14 cellular contexts compared by ENCODE assay signal in the genomic region with DNA sequence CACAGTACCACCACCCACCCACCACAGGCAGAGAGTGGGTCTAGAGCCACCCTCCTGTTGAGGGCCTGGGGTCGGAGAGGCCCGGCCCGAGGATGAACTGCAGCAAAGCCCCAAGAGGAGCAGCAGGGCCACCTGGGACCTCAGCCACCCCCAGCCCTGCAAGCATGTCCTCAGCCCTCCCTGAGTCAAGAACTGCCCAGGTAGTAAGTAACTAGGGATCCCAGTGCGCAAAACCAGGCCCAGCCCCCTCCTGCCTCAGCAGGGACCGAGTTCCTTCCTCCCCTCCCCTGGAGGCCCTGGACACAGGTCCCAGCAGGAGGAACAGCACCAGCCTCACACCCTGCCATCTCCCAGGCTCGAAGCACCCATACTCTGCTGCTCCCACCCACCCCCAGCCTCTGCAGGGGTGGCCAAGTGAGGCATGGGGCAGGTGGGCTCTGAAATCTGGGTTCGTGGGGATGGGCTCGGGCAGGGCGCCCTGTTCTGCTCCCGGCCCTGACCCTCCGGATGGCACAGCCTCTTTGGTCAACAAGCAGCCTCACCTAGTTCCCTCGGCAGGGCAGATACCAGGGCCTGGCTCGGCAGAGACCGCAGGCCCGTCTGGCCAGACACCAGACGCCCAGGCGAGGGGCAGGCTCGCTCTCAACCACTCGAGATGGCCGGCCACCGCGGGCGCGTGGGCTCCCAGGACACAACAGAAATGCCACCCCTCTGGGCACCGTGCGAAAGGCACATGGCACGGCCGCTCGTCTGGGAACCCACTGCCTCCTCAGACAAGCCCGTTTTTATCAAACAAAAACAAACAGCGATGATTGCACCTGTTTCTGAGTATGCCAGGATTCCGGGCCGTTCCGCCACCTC. TPM values are rescaled to one million over a fixed set of nuclear protein-coding genes. Genes with fewer than 3 reads are reported as not detected.
DNase-seq lines count a peak whose midpoint lies in the region; ATAC-seq and TF ChIP-seq lines count a peak whose summit lies in the region.
"Had no signal": no experiment of that assay in that cellular context is flagged by ENCODE, and none has a peak within 500 bp of the region (broad histone marks: within the 10 kb centered on the region; RNA-seq: fewer than 3 reads in every experiment).

No MANE protein-coding gene starts in this region.

- H3K27ac Mint-ChIP-seq in glutamatergic neuron (ENCODE audit: unreplicated experiment), result no peak overlapping the region

- H3K4me3 ChIP-seq in mucosa of rectum (ENCODE audit: low read length in 2 of 2) (no peak overlapping the region), thymus (ENCODE audit: low read length) (no peak overlapping the region)

- H3K4me1 ChIP-seq in mucosa of rectum (ENCODE audit: control insufficient read depth in 2 of 2, insufficient read depth in 2 of 2, low read length in 2 of 2) (peaks cover 38 to 41% of the 10 kb centered on the region in 2 donors), thymus (ENCODE audit: control insufficient read depth, insufficient read depth, low read length) (no peaks in the 10 kb centered on the region)

- H3K4me3 Mint-ChIP-seq in glutamatergic neuron (ENCODE audit: unreplicated experiment), result no peak overlapping the region

- peak overlapping the region; percentile 65 for H3K27ac ChIP-seq in VCaP
- peak overlapping the region; percentile 95 for H3K27ac ChIP-seq in mucosa of rectum (ENCODE audit: low read depth in 2 of 2, low read length in 2 of 2)
- peak overlapping the region; percentile 52 for H3K27ac ChIP-seq in thymus (ENCODE audit: low read depth)

- TF ChIP-seq CTCF in VCaP (conservative IDR thresholded peaks at IDR 0.05) (no peak), glutamatergic neuron (IDR thresholded peaks at IDR 0.05; ENCODE audit: partially characterized antibody, unreplicated experiment) (no peak)

- peaks cover 6% of the 10 kb centered on the region for H3K9me3 Mint-ChIP-seq in glutamatergic neuron (ENCODE audit: unreplicated experiment)
- H3K9me3 Mint-ChIP-seq: activated naive CD4-positive, alpha-beta T cell treated with anti-CD3 and anti-CD28 coated beads, Interleukin-2, amount 50 U/mL, for 72 hours had no signal

- ATAC-seq in HG03520 (IDR thresholded peaks at IDR 0.05; ENCODE audit: unreplicated experiment), result no peak
- ATAC-seq: activated naive CD4-positive, alpha-beta T cell treated with anti-CD3 and anti-CD28 coated beads, Interleukin-2, amount 50 U/mL, for 72 hours had no signal

- H3K9me3 ChIP-seq in mucosa of rectum (ENCODE audit: control insufficient read depth in 2 of 2, low read length in 2 of 2), result no peaks in the 10 kb centered on the region
- peaks cover 3% of the 10 kb centered on the region for H3K9me3 ChIP-seq in thymus (ENCODE audit: control insufficient read depth)

- no peaks in the 10 kb centered on the region for H3K36me3 Mint-ChIP-seq in glutamatergic neuron (ENCODE audit: unreplicated experiment)
- H3K36me3 Mint-ChIP-seq: activated naive CD4-positive, alpha-beta T cell treated with anti-CD3 and anti-CD28 coated beads, Interleukin-2, amount 50 U/mL, for 72 hours had no signal

- 94% methylated on average over 34 of the region's 34 CpGs for WGBS in thymus

- H3K27me3 ChIP-seq in mucosa of rectum (ENCODE audit: control insufficient read depth in 2 of 2, insufficient read depth in 2 of 2, low read length in 2 of 2) (no peaks in the 10 kb centered on the region), thymus (ENCODE audit: control insufficient read depth, insufficient read depth) (no peaks in the 10 kb centered on the region)

- DNase-seq in glutamatergic neuron (peak; percentile 15), DMS53 (lab: John Stamatoyannopoulos, UW) (no peak), NCI-H1436 (lab: John Stamatoyannopoulos, UW) (no peak)
- DNase-seq: cortex of kidney; IMR-90; NCI-H1105; NCI-H510A; occipital lobe; stimulated activated CD4-positive, alpha-beta T cell treated with anti-CD3 and anti-CD28 coated beads, Interleukin-2, amount 100 ng/mL, for 24 hours had no signal

- no peaks in the 10 kb centered on the region for H3K27me3 Mint-ChIP-seq in glutamatergic neuron (ENCODE audit: unreplicated experiment)

- H3K4me1 Mint-ChIP-seq in glutamatergic neuron (ENCODE audit: low read depth, unreplicated experiment), result peaks cover 4% of the 10 kb centered on the region

- H3K9ac ChIP-seq in mucosa of rectum (ENCODE audit: low read depth in 1 of 2, low read length in 2 of 2), result peak overlapping the region; percentile 69 to 78

- peaks cover 13 to 24% of the 10 kb centered on the region in 2 donors for H3K36me3 ChIP-seq in mucosa of rectum (ENCODE audit: control insufficient read depth in 2 of 2, insufficient read depth in 2 of 2, low read length in 2 of 2)
- H3K36me3 ChIP-seq in thymus (ENCODE audit: control insufficient read depth, insufficient read depth), result no peaks in the 10 kb centered on the region

RNA-seq across cellular contexts. Expression of a gene that starts 15.2 kb away (rescaled TPM):
- total RNA-seq in glutamatergic neuron (ENCODE audit: unreplicated experiment), result 7.6 TPM
- polyA plus RNA-seq in thymus, result 15.1 TPM
